In genomic region chr5:59039296-59040006, GRCh38 we compare ENCODE assay signal across 1 cellular context.
TF ChIP-seq lines count a peak whose summit lies in the region.

No MANE protein-coding gene starts in this region.

TF ChIP-seq in HepG2, 621 proteins besides CTCF, POLR2A, EP300 and RAD21 (continued from another document and continues in another):
- TF ChIP-seq HDAC1 (CRISPR knock-in tag; IDR thresholded peaks at IDR 0.05) (peak; percentile 47), KAT8 (CRISPR knock-in tag; IDR thresholded peaks at IDR 0.05) (0 out of 2 replicates have a peak, but pooled peaks have one; percentile 16), NCOA5 (CRISPR knock-in tag; IDR thresholded peaks at IDR 0.05) (no peak), NFRKB (IDR thresholded peaks at IDR 0.05) (no peak), DMTF1 (CRISPR knock-in tag; IDR thresholded peaks at IDR 0.05) (0 out of 2 replicates have a peak, but pooled peaks have one; percentile 29), ZNF574 (CRISPR knock-in tag; IDR thresholded peaks at IDR 0.05) (peak; percentile 36; the same call in 1 of the 2 replicates), MED8 (CRISPR knock-in tag; IDR thresholded peaks at IDR 0.05; ENCODE audit: insufficient replicate concordance) (peak; percentile 62), ZSCAN21 (CRISPR knock-in tag; IDR thresholded peaks at IDR 0.05; ENCODE audit: borderline replicate concordance) (peak; percentile 39; the same call in 1 of the 2 replicates), TARDBP (CRISPR knock-in tag; IDR thresholded peaks at IDR 0.05) (peak; percentile 68; the same call in 1 of the 2 replicates), ERF (CRISPR knock-in tag; IDR thresholded peaks at IDR 0.05) (peak; percentile 14; the same call in 1 of the 2 replicates), ZNF652 (CRISPR knock-in tag; IDR thresholded peaks at IDR 0.05; ENCODE audit: borderline replicate concordance, low read depth) (no peak), ZNF33B (CRISPR knock-in tag; IDR thresholded peaks at IDR 0.05) (no peak), CREM (IDR thresholded peaks at IDR 0.05) (no peak), CREM (CRISPR knock-in tag; IDR thresholded peaks at IDR 0.05) (no peak), RXRB (CRISPR knock-in tag; IDR thresholded peaks at IDR 0.05; ENCODE audit: borderline replicate concordance) (0 out of 2 replicates have a peak, but pooled peaks have one; percentile 24), ZMYM4 (CRISPR knock-in tag; IDR thresholded peaks at IDR 0.05) (peak; percentile 40; the same call in 1 of the 2 replicates), ZSCAN29 (CRISPR knock-in tag; conservative IDR thresholded peaks at IDR 0.05) (peak; percentile 61; the same call in 1 of the 2 replicates), PITX1 (CRISPR knock-in tag; IDR thresholded peaks at IDR 0.05) (no peak), GABPB1 (CRISPR knock-in tag; IDR thresholded peaks at IDR 0.05) (peak; percentile 73), CREB3 (CRISPR knock-in tag; IDR thresholded peaks at IDR 0.05) (0 out of 2 replicates have a peak, but pooled peaks have one; percentile 22), BORCS8-MEF2B (CRISPR knock-in tag; IDR thresholded peaks at IDR 0.05) (peak; percentile 15; the same call in 1 of the 2 replicates), ZNF83 (CRISPR knock-in tag; IDR thresholded peaks at IDR 0.05; ENCODE audit: borderline replicate concordance) (no peak), ZNF160 (CRISPR knock-in tag; IDR thresholded peaks at IDR 0.05) (peak; percentile 67; the same call in 1 of the 2 replicates), FOSL1 (CRISPR knock-in tag; IDR thresholded peaks at IDR 0.05; ENCODE audit: borderline replicate concordance) (no peak), DMAP1 (CRISPR knock-in tag; IDR thresholded peaks at IDR 0.05) (peak; percentile 46; the same call in 1 of the 2 replicates), ZNF670 (CRISPR knock-in tag; IDR thresholded peaks at IDR 0.05; ENCODE audit: borderline replicate concordance) (0 out of 2 replicates have a peak, but pooled peaks have one; percentile 44), PHF8 (CRISPR knock-in tag; IDR thresholded peaks at IDR 0.05) (peak; percentile 14), ZNF441 (CRISPR knock-in tag; IDR thresholded peaks at IDR 0.05; ENCODE audit: borderline replicate concordance) (peak; percentile 51; the same call in 1 of the 2 replicates), KLF15 (CRISPR knock-in tag; IDR thresholded peaks at IDR 0.05; ENCODE audit: borderline replicate concordance) (no peak), ZNF800 (CRISPR knock-in tag; IDR thresholded peaks at IDR 0.05) (no peak), ZNF672 (CRISPR knock-in tag; IDR thresholded peaks at IDR 0.05) (no peak), ZNF510 (CRISPR knock-in tag; IDR thresholded peaks at IDR 0.05; ENCODE audit: low read depth) (0 out of 2 replicates have a peak, but pooled peaks have one; percentile 78), ZNF749 (CRISPR knock-in tag; IDR thresholded peaks at IDR 0.05; ENCODE audit: borderline replicate concordance) (0 out of 2 replicates have a peak, but pooled peaks have one; percentile 70), ZNF274 (CRISPR knock-in tag; IDR thresholded peaks at IDR 0.05) (peak; percentile 41; the same call in 1 of the 2 replicates), POGZ (CRISPR knock-in tag; IDR thresholded peaks at IDR 0.05) (0 out of 2 replicates have a peak, but pooled peaks have one; percentile 6), RFX5 (IDR thresholded peaks at IDR 0.05; ENCODE audit: low read depth, low read length) (no peak), DBP (CRISPR knock-in tag; IDR thresholded peaks at IDR 0.05; ENCODE audit: not compliant biosample characterization) (peak; percentile 32), ZNF772 (CRISPR knock-in tag; IDR thresholded peaks at IDR 0.05) (peak; percentile 36; the same call in 1 of the 2 replicates), HIC2 (CRISPR knock-in tag; IDR thresholded peaks at IDR 0.05; ENCODE audit: low read depth) (peak; percentile 35; the same call in 1 of the 2 replicates), NCOA2 (CRISPR knock-in tag; IDR thresholded peaks at IDR 0.05) (no peak), ZNF709 (CRISPR knock-in tag; IDR thresholded peaks at IDR 0.05) (peak; percentile 52; the same call in 1 of the 2 replicates), ZNF75D (CRISPR knock-in tag; IDR thresholded peaks at IDR 0.05; ENCODE audit: borderline replicate concordance) (no peak), ZNF407 (CRISPR knock-in tag; IDR thresholded peaks at IDR 0.05; ENCODE audit: not compliant biosample characterization) (no peak)
